Comparison of ENCODE assay signal across 17 cellular contexts in genomic region chr2:226873826-226874225, GRCh38.
DNase-seq lines count a peak whose midpoint lies in the region; ATAC-seq lines count a peak whose summit lies in the region.
"Had no signal": no experiment of that assay in that cellular context is flagged by ENCODE, and none has a peak within 500 bp of the region (broad histone marks: within the 10 kb centered on the region; RNA-seq: fewer than 3 reads in every experiment).

No MANE protein-coding gene starts in this region.

- H3K27ac Mint-ChIP-seq in central memory CD8-positive, alpha-beta T cell (ENCODE audit: low read depth) = peak overlapping the region; percentile 4
- peak overlapping the region; percentile 6 for H3K27ac Mint-ChIP-seq in stimulated activated naive B cell treated with anti-CD40 and anti-IgM and Interleukin-4, amounts not matched to agents 10 μg/mL and 1 μg/mL and 100 μg/mL, for 72 hours

- H3K4me3 Mint-ChIP-seq in central memory CD8-positive, alpha-beta T cell = no peak overlapping the region
- H3K4me3 Mint-ChIP-seq in stimulated activated naive B cell treated with anti-CD40 and anti-IgM and Interleukin-4, amounts not matched to agents 10 μg/mL and 1 μg/mL and 100 μg/mL, for 72 hours = no peak overlapping the region

- H3K4me1 Mint-ChIP-seq in central memory CD8-positive, alpha-beta T cell = peaks cover 18% of the 10 kb centered on the region
- H3K4me1 Mint-ChIP-seq in stimulated activated naive B cell treated with anti-CD40 and anti-IgM and Interleukin-4, amounts not matched to agents 10 μg/mL and 1 μg/mL and 100 μg/mL, for 72 hours = peaks cover 26 to 40% of the 10 kb centered on the region in 2 donors

- no peaks in the 10 kb centered on the region for H3K9me3 ChIP-seq in KOPT-K1 (ENCODE audit: insufficient read depth, low read length, poor library complexity, severe bottlenecking)
- H3K9me3 ChIP-seq: A549, mucosa of descending colon, pancreas had no signal

- peaks cover 11% of the 10 kb centered on the region; the same call in 1 of the 2 replicates for H3K36me3 ChIP-seq in KOPT-K1 (ENCODE audit: insufficient read depth, low read length)
- H3K36me3 ChIP-seq: pancreas had no signal

- ATAC-seq in central memory CD8-positive, alpha-beta T cell (replicated peaks; ENCODE audit: extremely low read depth, poor library complexity, severe bottlenecking) = no peak
- ATAC-seq in stimulated activated naive B cell treated with anti-CD40 and anti-IgM and Interleukin-4, amounts not matched to agents 10 μg/mL and 1 μg/mL and 100 μg/mL, for 72 hours (replicated peaks) = peak in 1 of 2 donors; percentile 41
- ATAC-seq: A549, mucosa of descending colon, pancreas had no signal

- peaks cover 5% of the 10 kb centered on the region for H3K36me3 Mint-ChIP-seq in central memory CD8-positive, alpha-beta T cell (ENCODE audit: insufficient read depth)
- H3K36me3 Mint-ChIP-seq in stimulated activated naive B cell treated with anti-CD40 and anti-IgM and Interleukin-4, amounts not matched to agents 10 μg/mL and 1 μg/mL and 100 μg/mL, for 72 hours = peaks cover 21 to 61% of the 10 kb centered on the region in 2 donors

- no peaks in the 10 kb centered on the region for H3K9me3 Mint-ChIP-seq in central memory CD8-positive, alpha-beta T cell
- H3K9me3 Mint-ChIP-seq in stimulated activated naive B cell treated with anti-CD40 and anti-IgM and Interleukin-4, amounts not matched to agents 10 μg/mL and 1 μg/mL and 100 μg/mL, for 72 hours = peaks cover 7 to 8% of the 10 kb centered on the region in 2 donors

- peak overlapping the region; percentile 26 for H3K27ac ChIP-seq in KOPT-K1 (ENCODE audit: low read depth, low read length, poor library complexity, severe bottlenecking)
- H3K27ac ChIP-seq: A549, epithelial cell of prostate, pancreas had no signal

- no peaks in the 10 kb centered on the region for H3K27me3 Mint-ChIP-seq in central memory CD8-positive, alpha-beta T cell
- H3K27me3 Mint-ChIP-seq in stimulated activated naive B cell treated with anti-CD40 and anti-IgM and Interleukin-4, amounts not matched to agents 10 μg/mL and 1 μg/mL and 100 μg/mL, for 72 hours = no peaks in the 10 kb centered on the region

- peak; percentile 56 for DNase-seq in activated CD4-positive, alpha-beta T cell treated with anti-CD3 and anti-CD28 coated beads for 48 hours
- no peak for DNase-seq in activated CD4-positive, alpha-beta T cell treated with anti-CD3 and anti-CD28 coated beads for 1 hour
- DNase-seq in central memory CD8-positive, alpha-beta T cell (ENCODE audit: low spot score in 2 of 2) = no peak
- no peak for DNase-seq in stimulated activated naive B cell treated with anti-CD40 and anti-IgM and Interleukin-4, amounts not matched to agents 10 μg/mL and 1 μg/mL and 100 μg/mL, for 72 hours
- DNase-seq in HPDE6-E6E7 (ENCODE audit: extremely low spot score) (no peak), SW 1271 (lab: John Stamatoyannopoulos, UW) (no peak), NCI-H2171 (lab: John Stamatoyannopoulos, UW) (no peak)
- DNase-seq: activated CD8-positive, alpha-beta memory T cell treated with anti-CD3 and anti-CD28 coated beads for 24 hours; amniotic stem cell; glutamatergic neuron; mucosa of descending colon; NCI-H187 treated with DMSO at 0.1 percent for 48 hours; NCI-H526 treated with DMSO at 0.1 percent for 48 hours; pancreas had no signal
